Comparison of ENCODE assay signal across 8 cellular contexts in the genomic region with DNA sequence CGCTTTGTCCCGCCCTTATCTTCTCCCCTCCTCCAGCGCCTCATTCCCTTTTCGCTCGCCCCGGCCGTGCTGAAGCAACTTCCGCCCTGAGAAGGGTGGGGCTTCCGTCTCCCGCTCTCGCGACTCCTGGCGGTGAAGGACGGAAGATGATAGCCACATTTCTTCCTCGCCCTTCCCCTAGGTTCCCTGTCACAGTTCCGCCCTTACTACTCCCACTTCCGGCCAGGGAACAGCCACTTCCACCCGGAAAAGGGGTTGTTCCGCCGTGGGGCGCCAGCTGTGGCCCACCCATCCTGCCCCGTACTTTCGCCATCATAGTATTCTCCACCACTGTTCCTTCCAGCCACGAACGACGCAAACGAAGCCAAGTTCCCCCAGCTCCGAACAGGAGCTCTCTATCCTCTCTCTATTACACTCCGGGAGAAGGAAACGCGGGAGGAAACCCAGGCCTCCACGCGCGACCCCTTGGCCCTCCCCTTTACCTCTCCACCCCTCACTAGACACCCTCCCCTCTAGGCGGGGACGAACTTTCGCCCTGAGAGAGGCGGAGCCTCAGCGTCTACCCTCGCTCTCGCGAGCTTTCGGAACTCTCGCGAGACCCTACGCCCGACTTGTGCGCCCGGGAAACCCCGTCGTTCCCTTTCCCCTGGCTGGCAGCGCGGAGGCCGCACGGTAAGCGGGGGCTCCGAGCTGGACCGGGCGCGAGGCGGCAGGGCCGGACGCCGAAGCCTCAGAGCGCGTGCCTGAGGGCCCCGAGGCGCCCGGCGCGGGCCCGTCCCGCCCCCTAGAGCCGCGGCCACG. TPM values are rescaled to one million over a fixed set of nuclear protein-coding genes. Genes with fewer than 3 reads are reported as not detected.
DNase-seq lines count a peak whose midpoint lies in the region; ATAC-seq and TF ChIP-seq lines count a peak whose summit lies in the region.

A gene (plus strand): TSS at position 638 of the 801 bp plus-strand sequence. CDS start 520 bp downstream, outside the sequence.

- ATAC-seq in lung (ENCODE audit: insufficient read depth, low FRiP score): peak; percentile 95

- peak; percentile 97 for DNase-seq in COR-L47 (lab: John Stamatoyannopoulos, UW)
- DNase-seq in GM20000 (ENCODE audit: low spot score): peak; percentile 97
- peak; percentile 100 for DNase-seq in HT-29 (ENCODE audit: low spot score)
- DNase-seq in NK-92 treated with Interleukin-12 subunit alpha and Interleukin-12 subunit beta, amount 100 ng/mL, for 24 hours (lab: John Stamatoyannopoulos, UW): peak; percentile 95
- peak; percentile 99 for DNase-seq in activated CD8-positive, alpha-beta memory T cell treated with anti-CD3 and anti-CD28 coated beads for 24 hours
- DNase-seq in effector CD4-positive, alpha-beta T cell: peak; percentile 97
- DNase-seq in lung (ENCODE audit: low spot score): peak; percentile 99
- peak; percentile 97 to 98 (median 97) for DNase-seq in stimulated activated CD4-positive, alpha-beta T cell treated with anti-CD3 and anti-CD28 coated beads, TNF-alpha, amount 100 ng/mL, for 4 hours (ENCODE audit: low read depth in 3 of 3)

- WGBS in lung, 2 donors: 0% methylated on average over 73 to 76 of the region's 76 CpGs

- peak within 1 kb of the TSS; percentile 94 to 96 for H3K27ac ChIP-seq in lung (ENCODE audit: low read depth in 1 of 2, low read length in 1 of 2)

- H3K9me3 ChIP-seq in lung (ENCODE audit: control insufficient read depth in 2 of 2, insufficient read depth in 1 of 2, low read length in 1 of 2): no peaks in the 10 kb centered on the region

- peak within 1 kb of the TSS; percentile 91 for H3K4me3 ChIP-seq in lung

- no peak for TF ChIP-seq CTCF in GM20000 (IDR thresholded peaks at IDR 0.05; ENCODE audit: extremely low read depth, missing control alignments)
- no peak for TF ChIP-seq CTCF in lung (IDR thresholded peaks at IDR 0.05; ENCODE audit: control extremely low read depth, extremely low read depth)

- no peaks in the 10 kb centered on the region for H3K27me3 ChIP-seq in lung (ENCODE audit: control insufficient read depth, insufficient read depth)

- H3K4me1 ChIP-seq in lung (ENCODE audit: control insufficient read depth in 2 of 2, insufficient read depth in 2 of 2, low read length in 2 of 2): peaks cover 12 to 13% of the 10 kb centered on the region in 2 donors

- H3K36me3 ChIP-seq in lung (ENCODE audit: control insufficient read depth in 2 of 2, insufficient read depth in 2 of 2, low read length in 2 of 2): peaks cover 14 to 25% of the 10 kb centered on the region in 2 donors

RNA-seq across cellular contexts. Expression of the gene that starts here (rescaled TPM):
- total RNA-seq in HT-29 (2014; rRNA removed; shearing (Covaris generic)): 4,362 and 4,557 TPM in 2 replicates
- total RNA-seq in lung: 1,000 to 10,000 TPM; 1,039 to 1,726 TPM
- 1,000 to 10,000 TPM; 1,953 to 4,419 TPM for polyA plus RNA-seq in lung

Comparison
In these comparisons a context has a peak if more than half of its experiments do, and no peak if none do; other contexts are left out.
1. Peak in every context shown above with its lines: DNase-seq, ATAC-seq, H3K4me3 ChIP-seq and H3K27ac ChIP-seq.